In the genomic region with DNA sequence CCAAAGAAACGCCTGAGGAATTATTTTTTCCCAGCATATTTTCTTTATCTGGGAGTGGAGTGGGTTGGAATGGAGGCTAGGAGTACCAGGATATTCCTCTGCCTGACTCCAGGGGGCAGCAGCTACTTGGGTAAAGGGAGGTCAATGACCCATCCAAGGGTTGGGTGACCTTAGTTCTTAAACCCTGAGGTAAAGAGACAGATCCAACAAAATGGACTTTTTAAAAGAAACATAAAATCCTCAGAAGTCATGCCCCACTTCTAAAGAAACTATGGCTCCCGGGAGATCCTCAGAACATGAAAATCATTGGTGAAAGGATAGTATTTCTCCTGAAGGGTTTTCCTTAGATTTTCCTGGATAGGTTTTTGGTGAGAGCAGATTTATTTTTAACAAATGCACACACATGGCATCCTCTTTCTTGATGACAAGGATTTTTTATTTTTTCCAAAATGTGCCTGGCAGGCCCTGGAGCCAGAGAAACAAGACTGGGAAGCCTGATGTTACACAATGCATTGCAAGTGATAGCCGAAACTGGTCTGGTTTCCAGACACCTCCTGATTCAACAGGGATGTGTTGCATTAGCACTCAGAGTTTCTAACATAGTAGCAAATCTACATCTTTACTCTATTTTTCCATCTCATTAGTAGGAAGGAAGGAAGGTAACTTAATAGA, we compare ENCODE assay signal across 9 cellular contexts.
DNase-seq lines count a peak whose midpoint lies in the region; ATAC-seq and TF ChIP-seq lines count a peak whose summit lies in the region.
"Had no signal": no experiment of that assay in that cellular context is flagged by ENCODE, and none has a peak within 500 bp of the region (broad histone marks: within the 10 kb centered on the region; RNA-seq: fewer than 3 reads in every experiment).

No MANE protein-coding gene starts in this region.

- no peaks in the 10 kb centered on the region for H3K27me3 ChIP-seq in tibial nerve
- H3K27me3 ChIP-seq: neutrophil had no signal

- H3K4me3 ChIP-seq in tibial nerve = no peak overlapping the region

- peak; percentile 33 for DNase-seq in CD1c-positive myeloid dendritic cell (ENCODE audit: extremely low spot score)
- peak; percentile 61 for DNase-seq in NCI-H345 treated with DMSO at 0.1 percent for 48 hours (lab: John Stamatoyannopoulos, UW; ENCODE audit: unreplicated experiment)
- peak; percentile 25 to 47 for DNase-seq in T47D (ENCODE audit: low read depth in 1 of 2, low spot score in 1 of 2)
- DNase-seq in kidney tubule cell (ENCODE audit: low spot score) = peak; percentile 65
- DNase-seq in tibial nerve (ENCODE audit: low spot score in 2 of 2) = no peak
- DNase-seq in SKM-1 treated with dmso at 0.1 percent for 144 hours (lab: John Stamatoyannopoulos, UW; ENCODE audit: unreplicated experiment) = no peak

- no peaks in the 10 kb centered on the region for H3K36me3 ChIP-seq in tibial nerve
- H3K36me3 ChIP-seq: neutrophil had no signal

- no peak for TF ChIP-seq EP300 in tibial nerve (IDR thresholded peaks at IDR 0.05)

- in situ Hi-C loops in T47D (cut with HindIII; ENCODE audit: low pct_unique_long_range_greater_than_20kb, low sequenced_read_pairs) = no loop called here

- peak; percentile 74 for ATAC-seq in GM18909 (IDR thresholded peaks at IDR 0.05; ENCODE audit: poor library complexity, unreplicated experiment)
- ATAC-seq in GM19328 (IDR thresholded peaks at IDR 0.05; ENCODE audit: unreplicated experiment) = no peak

- H3K27ac ChIP-seq in tibial nerve = no peak overlapping the region
- H3K27ac ChIP-seq: neutrophil had no signal

- H3K4me1 ChIP-seq in tibial nerve = peaks cover 0 to 16% (median 0%) of the 10 kb centered on the region in 4 donors

- peak; percentile 44 to 61 (median 52) for TF ChIP-seq CTCF in tibial nerve (IDR thresholded peaks at IDR 0.05)

- TF ChIP-seq POLR2A in tibial nerve (IDR thresholded peaks at IDR 0.05) = no peak

- H3K9me3 ChIP-seq in tibial nerve = no peaks in the 10 kb centered on the region
- H3K9me3 ChIP-seq: neutrophil had no signal

- WGBS in tibial nerve, 2 donors = 63 to 66% methylated on average over 3 of the region's 3 CpGs

Comparison
In these comparisons a context has a peak if more than half of its experiments do, and no peak if none do; other contexts are left out.
1. DNase-seq: peak in CD1c-positive myeloid dendritic cell (single experiment), NCI-H345 treated with DMSO at 0.1 percent for 48 hours (single experiment), T47D (2 of 2) and kidney tubule cell (single experiment); none in tibial nerve (0 of 2) and SKM-1 treated with dmso at 0.1 percent for 144 hours (single experiment).